21 cellular contexts compared by ENCODE assay signal in the genomic region with DNA sequence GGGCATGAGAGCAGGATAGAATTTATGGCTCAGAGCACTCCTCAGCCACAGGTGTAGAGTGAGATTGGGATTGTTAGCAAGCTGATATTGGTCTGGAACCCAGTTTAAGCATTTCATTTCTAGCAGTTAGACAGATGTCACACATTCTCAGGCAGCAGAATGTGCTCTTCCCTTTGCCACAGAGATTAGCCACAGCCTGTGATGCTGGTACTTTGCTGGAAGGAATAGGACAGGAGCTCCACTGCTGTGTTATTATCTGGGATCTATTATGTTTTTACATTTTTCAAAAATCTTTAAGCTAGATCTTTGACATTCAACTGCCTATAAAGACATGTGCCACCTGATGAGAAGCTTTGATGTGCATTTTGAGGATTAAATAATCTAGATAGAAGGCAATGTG.
"Had no signal": no experiment of that assay in that cellular context is flagged by ENCODE, and none has a peak within 500 bp of the region (broad histone marks: within the 10 kb centered on the region; RNA-seq: fewer than 3 reads in every experiment).

No MANE protein-coding gene starts in this region.

- DNase-seq: activated CD4-positive, alpha-beta memory T cell treated with anti-CD3 and anti-CD28 coated beads, Interleukin-2, amount 10 ng/mL, durations not matched to agents 7 days and 5 days; activated CD4-positive, alpha-beta T cell treated with anti-CD3 and anti-CD28 coated beads, Interleukin-2, amount 50 U/mL, for 1 hour; activated CD4-positive, CD25-positive, alpha-beta regulatory T cell; activated gamma-delta T cell; activated naive CD4-positive, alpha-beta T cell treated with anti-CD3 and anti-CD28 coated beads for 36 hours; activated T-cell treated with anti-CD3 and anti-CD28 coated beads for 4 hours; activated T-cell treated with anti-CD3 and anti-CD28 coated beads, Interleukin-2, amount 50 U/mL, for 48 hours; amygdala; brain microvascular endothelial cell; KG1; NCI-H1092; NCI-H1417; NCI-H2081; NCI-H2171; NCI-H226; Peyer's patch; SHP77 had no signal

- FAIRE-seq: astrocyte, TTC549 had no signal

- H3K4me1 ChIP-seq: Peyer's patch, SJSA1 had no signal

- H3K36me3 ChIP-seq: brain microvascular endothelial cell, cardiac muscle cell, Peyer's patch, SJSA1 had no signal

- H3K27me3 ChIP-seq: brain microvascular endothelial cell, cardiac muscle cell, Peyer's patch, SJSA1 had no signal

- H3K9me3 ChIP-seq: Peyer's patch, SJSA1 had no signal

- H3K27ac ChIP-seq: brain microvascular endothelial cell, cardiac muscle cell, Peyer's patch, SJSA1 had no signal

- H3K4me3 ChIP-seq: cardiac muscle cell, Peyer's patch, SJSA1 had no signal
